8 cellular contexts compared by ENCODE assay signal in genomic region chr20:3781153-3781910, GRCh38. TPM values are rescaled to one million over a fixed set of nuclear protein-coding genes. Genes with fewer than 3 reads are reported as not detected.
A peak's percentile ranks its signal among the peaks of the same experiment; 100 is the strongest.
DNase-seq lines count a peak whose midpoint lies in the region; ATAC-seq and TF ChIP-seq lines count a peak whose summit lies in the region.

Gene SPEF1, minus strand, starts transcription at chr20:3781448. Its CDS starts 161 bp downstream, at chr20:3781287.

- no peaks in the 10 kb centered on the region; the same call in 1 of the 2 replicates for H3K36me3 ChIP-seq in ES-I3 (ENCODE audit: insufficient read depth, low read length)
- H3K36me3 ChIP-seq in iPS DF 6.9 (ENCODE audit: control insufficient read depth, insufficient read depth, low read length), result 0 out of 2 replicates have a peak, but pooled peaks cover 3% of the 10 kb centered on the region

- no peaks in the 10 kb centered on the region; the same call in 1 of the 2 replicates for H3K4me1 ChIP-seq in ES-I3 (ENCODE audit: insufficient read depth, low read length)
- peaks cover 7% of the 10 kb centered on the region for H3K4me1 ChIP-seq in iPS DF 6.9 (ENCODE audit: control insufficient read depth, insufficient read depth, low read length)

- POLR2A ChIA-PET in MCF 10A (lab: Yijun Ruan, JAX), result interaction anchor here (0.6 to 2.0 kb wide), 9 partner anchors 10 to 165 kb away, joined by 3 to 15 read pairs (median 4); partner anchors contain the start of gene ADISSP

- peak within 1 kb of the TSS; percentile 34; the same call in 1 of the 2 replicates for H3K4me3 ChIP-seq in iPS DF 6.9 (ENCODE audit: low read length)

- H3K27ac ChIP-seq in iPS DF 6.9 (ENCODE audit: low read length), result no peak within 1 kb of the TSS

- H3K4me1 Mint-ChIP-seq in MCF 10A (ENCODE audit: insufficient read depth, unreplicated experiment), result peaks cover 34% of the 10 kb centered on the region

- no peaks in the 10 kb centered on the region for H3K9me3 Mint-ChIP-seq in MCF 10A (ENCODE audit: unreplicated experiment)

- ATAC-seq in HG02763 (IDR thresholded peaks at IDR 0.05; ENCODE audit: unreplicated experiment), result no peak

- H3K9me3 ChIP-seq in ES-I3 (ENCODE audit: control insufficient read depth, insufficient read depth, low read length), result no peaks in the 10 kb centered on the region
- H3K9me3 ChIP-seq in iPS DF 6.9 (ENCODE audit: control insufficient read depth, insufficient read depth, low read length), result no peaks in the 10 kb centered on the region

- peaks cover 21% of the 10 kb centered on the region for H3K36me3 Mint-ChIP-seq in MCF 10A (ENCODE audit: insufficient read depth, unreplicated experiment)

- no peaks in the 10 kb centered on the region for H3K27me3 Mint-ChIP-seq in MCF 10A (ENCODE audit: insufficient read depth, unreplicated experiment)

- peak; percentile 26 for TF ChIP-seq CTCF in MCF 10A (IDR thresholded peaks at IDR 0.05; ENCODE audit: unreplicated experiment)

- BruUV-seq in MCF 10A (replicated peaks; lab: Mats Ljungman, UMichigan), result no TSS peak

- no CpG with 5 or more reads among the region's 28 CpGs for WGBS in iPS DF 6.9 (ENCODE audit: insufficient coverage, insufficient read length)

- DNase-seq in H4 (ENCODE audit: low spot score), result peak; percentile 94
- peak; percentile 73 for DNase-seq in NAMALWA (ENCODE audit: low spot score)
- DNase-seq in SIG-M5 (lab: John Stamatoyannopoulos, UW), result peak; percentile 82
- peak; percentile 95 for DNase-seq in MCF 10A (ENCODE audit: unreplicated experiment)
- DNase-seq in iPS DF 6.9 (ENCODE audit: low read depth, low spot score), result no peak
- DNase-seq in retina, result peak; percentile 91

- peak within 1 kb of the TSS; percentile 73 for H3K4me3 Mint-ChIP-seq in MCF 10A (ENCODE audit: unreplicated experiment)

- H3K27me3 ChIP-seq in iPS DF 6.9 (ENCODE audit: control insufficient read depth, insufficient read depth, low read length), result no peaks in the 10 kb centered on the region; the same call in 1 of the 2 replicates

- peak within 1 kb of the TSS; percentile 87 for H3K27ac Mint-ChIP-seq in MCF 10A (ENCODE audit: low read depth, unreplicated experiment)

- H3K9ac ChIP-seq in ES-I3 (ENCODE audit: low read depth, low read length), result peak within 1 kb of the TSS; percentile 47; the same call in 1 of the 2 replicates

- CTCF ChIA-PET in MCF 10A (lab: Yijun Ruan, JAX), result interaction anchor here (0.5 to 12.0 kb wide), 17 partner anchors 10 to 603 kb away, joined by 3 to 231 read pairs (median 5); partner anchors contain the start of genes ADISSP and AP5S1

- intact Hi-C loops in MCF 10A (cut with micrococcal nuclease), result loop anchor here (1.0 to 10.0 kb wide), 3 partner anchors 65 to 293 kb away; no protein-coding TSS in a partner anchor

RNA-seq across cellular contexts. Expression of gene SPEF1, which starts in this region (rescaled TPM):
- total RNA-seq in H4 (2014; rRNA removed; shearing (Covaris generic)), result 0.21 TPM in 1 of 2 replicates, not detected in the other
- total RNA-seq in MCF 10A (2022), result 0.32 TPM in 1 of 2 replicates, not detected in the other

Comparison
In these comparisons a context has a peak if more than half of its experiments do, and no peak if none do; other contexts are left out.
1. Peak in DNase-seq in H4; RNA of the gene not detected or under 1 TPM.
2. Peak in DNase-seq in MCF 10A; RNA of the gene not detected or under 1 TPM.